1 cellular context compared by ENCODE assay signal in genomic region chr2:215746507-215747243, GRCh38.
TF ChIP-seq lines count a peak whose summit lies in the region.

No MANE protein-coding gene starts in this region.

TF ChIP-seq in HepG2, 621 proteins besides CTCF, POLR2A, EP300 and RAD21 (continued from another document):
- TF ChIP-seq RCOR2 (CRISPR knock-in tag; IDR thresholded peaks at IDR 0.05) = 0 out of 2 replicates have a peak, but pooled peaks have one; percentile 22
- no peak for TF ChIP-seq ARID3A (IDR thresholded peaks at IDR 0.05; ENCODE audit: low read depth, low read length)
- TF ChIP-seq TIGD3 (CRISPR knock-in tag; IDR thresholded peaks at IDR 0.05; ENCODE audit: borderline replicate concordance) = no peak
- TF ChIP-seq ZNF547 (CRISPR knock-in tag; IDR thresholded peaks at IDR 0.05) = no peak
- TF ChIP-seq MTF2 (CRISPR knock-in tag; IDR thresholded peaks at IDR 0.05; ENCODE audit: borderline replicate concordance) = no peak
- TF ChIP-seq ZNF281 (CRISPR knock-in tag; IDR thresholded peaks at IDR 0.05; ENCODE audit: borderline replicate concordance) = no peak
- no peak for TF ChIP-seq NFYC (CRISPR knock-in tag; IDR thresholded peaks at IDR 0.05)
- TF ChIP-seq SATB2 (CRISPR knock-in tag; IDR thresholded peaks at IDR 0.05) = no peak
